ENCODE assay signal across 14 cellular contexts in the genomic region with DNA sequence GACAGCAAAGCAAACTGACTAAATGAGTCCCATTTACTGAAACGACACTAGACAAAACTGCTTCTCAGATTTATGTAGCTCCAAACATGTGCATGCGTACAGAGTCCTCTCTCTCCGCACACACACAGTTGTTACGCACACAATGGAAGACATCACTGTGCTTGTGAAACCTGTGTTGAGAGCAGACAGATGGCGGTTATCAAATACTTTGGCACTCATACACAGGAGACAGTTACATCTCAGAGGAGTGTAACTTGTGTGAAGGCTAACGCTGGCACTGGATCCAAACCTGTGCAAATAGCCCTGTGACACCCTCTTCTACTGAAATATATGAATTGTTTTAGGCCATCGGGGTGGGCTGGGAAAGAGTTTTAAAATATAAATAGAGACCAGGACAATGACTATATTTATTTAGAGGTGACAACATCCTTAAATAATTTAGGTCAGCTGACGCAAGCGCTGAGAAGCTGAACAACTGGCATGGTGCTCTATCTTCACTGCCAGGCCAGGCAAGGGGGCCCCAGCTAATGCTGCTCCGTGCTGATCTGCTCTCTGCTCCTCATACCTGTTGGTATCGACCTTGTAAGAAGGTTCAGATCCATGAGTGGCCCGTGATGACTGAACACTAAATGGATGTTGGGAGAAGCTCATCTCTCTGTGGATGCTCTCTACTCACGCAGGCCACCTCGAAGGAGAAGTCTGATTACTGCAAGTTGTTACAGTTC.
DNase-seq lines count a peak whose midpoint lies in the region; TF ChIP-seq lines count a peak whose summit lies in the region.
"Had no signal": no experiment of that assay in that cellular context is flagged by ENCODE, and none has a peak within 500 bp of the region (broad histone marks: within the 10 kb centered on the region; RNA-seq: fewer than 3 reads in every experiment).

No MANE protein-coding gene starts in this region.

- peaks cover 6% of the 10 kb centered on the region in 2 experiments; a peak in 3 of 4 replicates for H3K4me1 Mint-ChIP-seq in H9
- H3K4me1 Mint-ChIP-seq: activated naive CD8-positive, alpha-beta T cell treated with anti-CD3 and anti-CD28 coated beads, Interleukin-2, amount 10 ng/mL, durations not matched to agents 7 days and 5 days; T-cell had no signal

- H2BK5ac ChIP-seq in H9 (ENCODE audit: insufficient read length, low read length), result no peak overlapping the region

- no peak overlapping the region for H3K4ac ChIP-seq in H9 (ENCODE audit: low read depth, low read length)

- intact Hi-C loops in prostate gland (cut with DNase I), result no loop called here

- no peak overlapping the region for H3K4me3 Mint-ChIP-seq in H9
- H3K4me3 Mint-ChIP-seq: activated naive CD8-positive, alpha-beta T cell treated with anti-CD3 and anti-CD28 coated beads, Interleukin-2, amount 10 ng/mL, durations not matched to agents 7 days and 5 days; T-cell had no signal

- peaks cover 0 to 2% (median 0%) of the 10 kb centered on the region in 3 experiments; a peak in 1 of 7 replicates for H3K36me3 Mint-ChIP-seq in H9 (ENCODE audit: insufficient read depth in 1 of 3, low read depth in 3 of 3)
- H3K36me3 Mint-ChIP-seq: activated naive CD8-positive, alpha-beta T cell treated with anti-CD3 and anti-CD28 coated beads, Interleukin-2, amount 10 ng/mL, durations not matched to agents 7 days and 5 days had no signal

- H3K36me3 ChIP-seq in HEK293 (ENCODE audit: control insufficient read depth in 2 of 2, insufficient read depth in 1 of 2, low read length in 2 of 2) (no peaks in the 10 kb centered on the region), prostate gland (no peaks in the 10 kb centered on the region)

- H3K4me2 ChIP-seq in H9 (ENCODE audit: insufficient read depth, insufficient read length, low read length), result no peak overlapping the region

- no peaks in the 10 kb centered on the region for H3K79me1 ChIP-seq in H9 (ENCODE audit: insufficient read depth, low read depth, low read length, poor library complexity, severe bottlenecking)

- CTCF ChIA-PET in HEK293 (lab: Yijun Ruan, JAX), result interaction anchor here (0.6 to 1.5 kb wide), 5 partner anchors 8 to 154 kb away, joined by 4 to 7 read pairs (median 5); no protein-coding TSS in a partner anchor

- DNase-seq in NCI-H446 treated with DMSO at 0.1 percent for 48 hours (lab: John Stamatoyannopoulos, UW) (peak; percentile 61), fibroblast of pulmonary artery (ENCODE audit: low read depth) (peak; percentile 65), prostate gland (ENCODE audit: low spot score) (peak; percentile 24), H9 (no peak), SKM-1 treated with dmso at 0.1 percent for 144 hours (lab: John Stamatoyannopoulos, UW; ENCODE audit: unreplicated experiment) (no peak), inferior parietal cortex (ENCODE audit: extremely low spot score) (no peak)
- no peak for DNase-seq in NK-92 treated with Interleukin-12 subunit alpha and Interleukin-12 subunit beta, amount 100 ng/mL, for 24 hours (lab: John Stamatoyannopoulos, UW)
- DNase-seq: activated CD4-positive, CD25-positive, alpha-beta regulatory T cell treated with anti-CD3 and anti-CD28 coated beads, Interleukin-2, amount 50 U/mL, for 72 hours; activated naive CD8-positive, alpha-beta T cell treated with anti-CD3 and anti-CD28 coated beads, Interleukin-2, amount 10 ng/mL, durations not matched to agents 7 days and 5 days; cortex of kidney; stimulated activated CD4-positive, alpha-beta T cell treated with anti-CD3 and anti-CD28 coated beads, Interleukin-4, amount 100 ng/mL, for 24 hours; stimulated activated naive CD4-positive, alpha-beta T cell; T-cell had no signal

- H3K9me3 ChIP-seq in HEK293 (ENCODE audit: control insufficient read depth, insufficient read depth, low read depth, low read length) (no peaks in the 10 kb centered on the region), prostate gland (no peaks in the 10 kb centered on the region), H9 (ENCODE audit: control insufficient read depth, low read depth, low read length) (no peaks in the 10 kb centered on the region)

- H3K79me2 ChIP-seq in H9 (ENCODE audit: insufficient read depth, low read length), result no peaks in the 10 kb centered on the region

- H3K4me1 ChIP-seq in HEK293 (ENCODE audit: control insufficient read depth, insufficient read depth, low read length) (peaks cover 24% of the 10 kb centered on the region), prostate gland (replicated peaks) (peaks cover 7% of the 10 kb centered on the region), H9 (ENCODE audit: insufficient read depth, low read length) (no peaks in the 10 kb centered on the region)

- no peak overlapping the region for H3T11ph ChIP-seq in H9 (ENCODE audit: low read length)

- no peak overlapping the region for H4K91ac ChIP-seq in H9 (ENCODE audit: insufficient read length, low read depth, low read length)

- 25% methylated on average over 14 of the region's 14 CpGs for WGBS in prostate gland
- no CpG with 5 or more reads among the region's 14 CpGs for WGBS in H9 (ENCODE audit: extremely low coverage, insufficient read length, low lambda C conversion rate)

- no peak overlapping the region for H2BK120ac ChIP-seq in H9 (ENCODE audit: low read depth, low read length, poor library complexity, severe bottlenecking)

- no peak overlapping the region for H3K18ac ChIP-seq in H9 (ENCODE audit: insufficient read length, low read depth, low read length)

- H3K27me3 ChIP-seq in prostate gland (replicated peaks; ENCODE audit: insufficient read depth) (no peaks in the 10 kb centered on the region), H9 (ENCODE audit: insufficient read depth, low read length) (no peaks in the 10 kb centered on the region)

- H3K23ac ChIP-seq in H9 (ENCODE audit: insufficient read length, low read depth, low read length), result no peak overlapping the region

- no peak overlapping the region for H2AFZ ChIP-seq in H9 (ENCODE audit: low read length)

- no peaks in the 10 kb centered on the region for H4K20me1 ChIP-seq in H9 (ENCODE audit: control insufficient read depth, insufficient read depth, insufficient read length)

- H3K27ac ChIP-seq in HEK293 (ENCODE audit: extremely low read depth, low read depth, low read length) (peak overlapping the region; percentile 83), prostate gland (peak overlapping the region; percentile 31 to 32), H9 (ENCODE audit: insufficient read length, low read depth, low read length) (no peak overlapping the region)

- no peak overlapping the region for H3K9ac ChIP-seq in H9 (ENCODE audit: extremely low read depth, insufficient read length, low read length)

- H4K5ac ChIP-seq in H9 (ENCODE audit: insufficient read length, low read depth, low read length), result no peak overlapping the region

- H3K4me3 ChIP-seq in HEK293 (ENCODE audit: low read depth, low read length) (no peak overlapping the region), fibroblast of pulmonary artery (replicated peaks; ENCODE audit: low read depth, low read length) (no peak overlapping the region), prostate gland (no peak overlapping the region)

- no peak overlapping the region for H3K56ac ChIP-seq in H9 (ENCODE audit: insufficient read length, low read depth, low read length)

- no peak overlapping the region for H2BK15ac ChIP-seq in H9 (ENCODE audit: low read depth, low read length)

- no peaks in the 10 kb centered on the region for H3K23me2 ChIP-seq in H9 (ENCODE audit: insufficient read length, low read depth, low read length, poor library complexity, severe bottlenecking)

- no peak overlapping the region for H2BK20ac ChIP-seq in H9 (ENCODE audit: low read depth, low read length, poor library complexity, severe bottlenecking)

- POLR2A ChIA-PET in HEK293 (lab: Yijun Ruan, JAX), result interaction anchor here (0.6 to 1.3 kb wide), 2 partner anchors 69 to 107 kb away, joined by 3 read pairs; a partner anchor contains a TSS

- H2BK12ac ChIP-seq in H9 (ENCODE audit: insufficient read length, low read depth, low read length), result no peak overlapping the region

- H3K27me3 Mint-ChIP-seq in H9 (ENCODE audit: low read depth), result no peaks in the 10 kb centered on the region
- H3K27me3 Mint-ChIP-seq: activated naive CD8-positive, alpha-beta T cell treated with anti-CD3 and anti-CD28 coated beads, Interleukin-2, amount 10 ng/mL, durations not matched to agents 7 days and 5 days; T-cell had no signal

- no peak for TF ChIP-seq POLR2A in prostate gland (IDR thresholded peaks at IDR 0.05)

- no peak for TF ChIP-seq CTCF in HEK293 (tag by site-specific recombination; IDR thresholded peaks at IDR 0.05)
- no peak for TF ChIP-seq CTCF in fibroblast of pulmonary artery (IDR thresholded peaks at IDR 0.05; ENCODE audit: low read length, missing control alignments)
- TF ChIP-seq CTCF in prostate gland (IDR thresholded peaks at IDR 0.05), result no peak
- TF ChIP-seq CTCF in H9 (conservative IDR thresholded peaks at IDR 0.05), result no peak

- no peak overlapping the region for H3K27ac Mint-ChIP-seq in H9
- H3K27ac Mint-ChIP-seq: activated naive CD8-positive, alpha-beta T cell treated with anti-CD3 and anti-CD28 coated beads, Interleukin-2, amount 10 ng/mL, durations not matched to agents 7 days and 5 days; T-cell had no signal

- H4K8ac ChIP-seq in H9 (replicated peaks; ENCODE audit: insufficient read length, low read depth, low read length), result no peak overlapping the region

- H2AK5ac ChIP-seq in H9 (ENCODE audit: insufficient read length, low read length), result no peak overlapping the region

- H3K14ac ChIP-seq in H9 (ENCODE audit: insufficient read depth, low read length), result no peak overlapping the region

- no peaks in the 10 kb centered on the region; a peak in 1 of 5 replicates for H3K9me3 Mint-ChIP-seq in H9
- H3K9me3 Mint-ChIP-seq: activated naive CD8-positive, alpha-beta T cell treated with anti-CD3 and anti-CD28 coated beads, Interleukin-2, amount 10 ng/mL, durations not matched to agents 7 days and 5 days; T-cell had no signal

TF ChIP-seq in HEK293, 187 proteins besides CTCF, POLR2A, EP300 and RAD21 (continues in another document):
- TF ChIP-seq IKZF3 (tag by site-specific recombination; IDR thresholded peaks at IDR 0.05), result no peak
- TF ChIP-seq, protein P1, sequence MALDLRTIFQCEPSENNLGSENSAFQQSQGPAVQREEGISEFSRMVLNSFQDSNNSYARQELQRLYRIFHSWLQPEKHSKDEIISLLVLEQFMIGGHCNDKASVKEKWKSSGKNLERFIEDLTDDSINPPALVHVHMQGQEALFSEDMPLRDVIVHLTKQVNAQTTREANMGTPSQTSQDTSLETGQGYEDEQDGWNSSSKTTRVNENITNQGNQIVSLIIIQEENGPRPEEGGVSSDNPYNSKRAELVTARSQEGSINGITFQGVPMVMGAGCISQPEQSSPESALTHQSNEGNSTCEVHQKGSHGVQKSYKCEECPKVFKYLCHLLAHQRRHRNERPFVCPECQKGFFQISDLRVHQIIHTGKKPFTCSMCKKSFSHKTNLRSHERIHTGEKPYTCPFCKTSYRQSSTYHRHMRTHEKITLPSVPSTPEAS (tag by site-specific recombination; IDR thresholded peaks at IDR 0.05), result peak; percentile 74; the same call in 1 of the 2 replicates

Comparison
In these comparisons a context has a peak if more than half of its experiments do, and no peak if none do; other contexts are left out.
1. DNase-seq: peak in NCI-H446 treated with DMSO at 0.1 percent for 48 hours (single experiment), fibroblast of pulmonary artery (single experiment) and prostate gland (single experiment); none in H9 (single experiment), SKM-1 treated with dmso at 0.1 percent for 144 hours (single experiment), NK-92 treated with Interleukin-12 subunit alpha and Interleukin-12 subunit beta, amount 100 ng/mL, for 24 hours (single experiment) and inferior parietal cortex (single experiment).